27 cellular contexts compared by ENCODE assay signal in the genomic region with DNA sequence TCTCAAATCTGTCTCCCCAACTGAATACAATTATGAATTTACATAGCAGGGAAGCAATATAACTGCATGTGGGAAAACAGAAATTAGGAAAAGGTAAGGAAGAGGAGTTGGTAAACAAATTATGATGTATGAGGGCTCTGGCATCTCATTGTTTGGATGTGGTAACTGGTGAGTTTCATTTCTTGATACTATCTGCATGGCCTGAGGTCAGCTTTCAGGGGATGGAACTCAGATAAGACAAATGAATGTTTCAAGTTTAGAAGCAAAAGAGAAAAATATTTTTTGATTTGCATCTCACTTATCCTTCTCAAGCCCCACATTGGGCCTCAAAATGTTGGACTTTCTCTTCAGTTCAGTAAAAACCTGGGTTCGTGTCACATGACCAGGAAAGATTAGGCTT.
"Had no signal": no experiment of that assay in that cellular context is flagged by ENCODE, and none has a peak within 500 bp of the region (broad histone marks: within the 10 kb centered on the region; RNA-seq: fewer than 3 reads in every experiment).

No MANE protein-coding gene starts in this region.

- H3K36me3 ChIP-seq: adrenal gland, ascending aorta, cardiac muscle cell, colonic mucosa, pancreas, right atrium auricular region, stomach, thyroid gland, upper lobe of right lung had no signal

- H3K27ac ChIP-seq: adrenal gland, ascending aorta, cardiac muscle cell, colonic mucosa, pancreas, right atrium auricular region, stomach, thyroid gland, upper lobe of right lung had no signal

- ATAC-seq: activated CD4-positive, alpha-beta T cell treated with anti-CD3 and anti-CD28 coated beads for 36 hours; left cardiac atrium; left ventricle myocardium superior; pancreas; stimulated activated naive B cell treated with anti-CD40 and anti-IgM and Interleukin-4, amounts not matched to agents 10 μg/mL and 1 μg/mL and 100 μg/mL, for 72 hours; upper lobe of right lung had no signal

- H3K9me3 ChIP-seq: adrenal gland, ascending aorta, colonic mucosa, pancreas, right atrium auricular region, stomach, thyroid gland, upper lobe of right lung had no signal

- H3K27me3 Mint-ChIP-seq: activated CD4-positive, alpha-beta T cell treated with anti-CD3 and anti-CD28 coated beads for 36 hours; activated naive CD8-positive, alpha-beta T cell treated with anti-CD3 and anti-CD28 coated beads for 36 hours; stimulated activated naive B cell treated with anti-CD40 and anti-IgM and Interleukin-4, amounts not matched to agents 10 μg/mL and 1 μg/mL and 100 μg/mL, for 72 hours had no signal

- H3K4me3 Mint-ChIP-seq: activated CD4-positive, alpha-beta T cell treated with anti-CD3 and anti-CD28 coated beads for 36 hours; activated naive CD4-positive, alpha-beta T cell treated with anti-CD3 and anti-CD28 coated beads for 36 hours; activated naive CD8-positive, alpha-beta T cell treated with anti-CD3 and anti-CD28 coated beads for 36 hours; brain; nephron progenitor cell; stimulated activated naive B cell treated with anti-CD40 and anti-IgM and Interleukin-4, amounts not matched to agents 10 μg/mL and 1 μg/mL and 100 μg/mL, for 72 hours; T-helper 2 cell treated with Interferon-gamma antibody and Interleukin-4, amounts not matched to agents 5 μg/mL and 100 μg/mL, for 36 hours had no signal

- H3K9me3 Mint-ChIP-seq: activated naive CD4-positive, alpha-beta T cell treated with anti-CD3 and anti-CD28 coated beads for 36 hours; activated naive CD8-positive, alpha-beta T cell treated with anti-CD3 and anti-CD28 coated beads for 36 hours; nephron progenitor cell; T-helper 2 cell treated with Interferon-gamma antibody and Interleukin-4, amounts not matched to agents 5 μg/mL and 100 μg/mL, for 36 hours had no signal

- H3K4me1 Mint-ChIP-seq: activated CD4-positive, alpha-beta T cell treated with anti-CD3 and anti-CD28 coated beads for 36 hours; activated naive CD8-positive, alpha-beta T cell treated with anti-CD3 and anti-CD28 coated beads for 36 hours; stimulated activated naive B cell treated with anti-CD40 and anti-IgM and Interleukin-4, amounts not matched to agents 10 μg/mL and 1 μg/mL and 100 μg/mL, for 72 hours had no signal

- DNase-seq: activated CD4-positive, alpha-beta T cell treated with anti-CD3 and anti-CD28 coated beads for 36 hours; activated CD4-positive, alpha-beta T cell treated with anti-CD3 and anti-CD28 coated beads, Interleukin-2, amount 50 U/mL, for 4 hours; activated CD4-positive, CD25-positive, alpha-beta regulatory T cell; activated effector memory CD4-positive, alpha-beta T cell treated with Interleukin-2 at 50 U/mL for 16 hours; activated naive CD4-positive, alpha-beta T cell treated with anti-CD3 and anti-CD28 coated beads for 36 hours; activated naive CD8-positive, alpha-beta T cell treated with anti-CD3 and anti-CD28 coated beads for 36 hours; activated T-cell treated with anti-CD3 and anti-CD28 coated beads for 4 hours; adrenal gland; cerebellar nuclear complex; colonic mucosa; effector memory CD4-positive, alpha-beta T cell; left cardiac atrium; left ventricle myocardium superior; nephron progenitor cell; nucleus accumbens; pancreas; stimulated activated CD4-positive, alpha-beta T cell treated with anti-CD3 and anti-CD28 coated beads, Interleukin-1b, Interleukin-23, amount 100 ng/mL, for 48 hours; stimulated activated naive B cell treated with anti-CD40 and anti-IgM and Interleukin-4, amounts not matched to agents 10 μg/mL and 1 μg/mL and 100 μg/mL, for 72 hours; stomach; thyroid gland; upper lobe of right lung had no signal

- H3K27me3 ChIP-seq: adrenal gland, ascending aorta, cardiac muscle cell, colonic mucosa, pancreas, right atrium auricular region, stomach, thyroid gland, upper lobe of right lung had no signal

- H3K27ac Mint-ChIP-seq: activated CD4-positive, alpha-beta T cell treated with anti-CD3 and anti-CD28 coated beads for 36 hours; activated naive CD4-positive, alpha-beta T cell treated with anti-CD3 and anti-CD28 coated beads for 36 hours; activated naive CD8-positive, alpha-beta T cell treated with anti-CD3 and anti-CD28 coated beads for 36 hours; brain; nephron progenitor cell; stimulated activated naive B cell treated with anti-CD40 and anti-IgM and Interleukin-4, amounts not matched to agents 10 μg/mL and 1 μg/mL and 100 μg/mL, for 72 hours; T-helper 2 cell treated with Interferon-gamma antibody and Interleukin-4, amounts not matched to agents 5 μg/mL and 100 μg/mL, for 36 hours had no signal

- H3K36me3 Mint-ChIP-seq: activated naive CD8-positive, alpha-beta T cell treated with anti-CD3 and anti-CD28 coated beads for 36 hours; brain; stimulated activated naive B cell treated with anti-CD40 and anti-IgM and Interleukin-4, amounts not matched to agents 10 μg/mL and 1 μg/mL and 100 μg/mL, for 72 hours had no signal

- H3K4me3 ChIP-seq: adrenal gland, ascending aorta, cardiac muscle cell, colonic mucosa, pancreas, right atrium auricular region, smooth muscle cell, stomach, thyroid gland, upper lobe of right lung had no signal

- H3K4me1 ChIP-seq: adrenal gland, ascending aorta, colonic mucosa, pancreas, right atrium auricular region, stomach, thyroid gland, upper lobe of right lung had no signal
